23 cellular contexts compared by ENCODE assay signal in genomic region chr13:75694742-75695141, GRCh38. TPM values are rescaled to one million over a fixed set of nuclear protein-coding genes. Genes with fewer than 3 reads are reported as not detected.
A peak's percentile ranks its signal among the peaks of the same experiment; 100 is the strongest.
DNase-seq lines count a peak whose midpoint lies in the region; ATAC-seq and TF ChIP-seq lines count a peak whose summit lies in the region.
"Had no signal": no experiment of that assay in that cellular context is flagged by ENCODE, and none has a peak within 500 bp of the region (broad histone marks: within the 10 kb centered on the region; RNA-seq: fewer than 3 reads in every experiment).

No MANE protein-coding gene starts in this region.

- TF ChIP-seq CTCF in Calu3 (IDR thresholded peaks at IDR 0.05; ENCODE audit: unreplicated experiment) (no peak), OCI-LY3 (IDR thresholded peaks at IDR 0.05; ENCODE audit: low read depth, low read length) (no peak), omental fat pad (IDR thresholded peaks at IDR 0.05) (no peak)

- H3K4me1 ChIP-seq in OCI-LY3 (ENCODE audit: low read length), result peaks cover 7% of the 10 kb centered on the region; the same call in 1 of the 2 replicates

- no peaks in the 10 kb centered on the region for H3K27me3 ChIP-seq in OCI-LY3 (ENCODE audit: low read depth, low read length)
- H3K27me3 ChIP-seq: brain microvascular endothelial cell, heart right ventricle had no signal

- H4K20me1 ChIP-seq in OCI-LY3 (ENCODE audit: insufficient read depth, low read length), result no peaks in the 10 kb centered on the region

- peak overlapping the region; percentile 13 for H3K4me3 Mint-ChIP-seq in Calu3 (ENCODE audit: low read depth, unreplicated experiment)
- H3K4me3 Mint-ChIP-seq: activated B cell treated with CpG ODN at 0.5 μM for 24 hours; activated CD4-positive, alpha-beta memory T cell treated with anti-CD3 and anti-CD28 coated beads, Interleukin-2, amount 10 ng/mL, durations not matched to agents 7 days and 5 days; B cell; T-helper 2 cell treated with Interferon-gamma antibody and Interleukin-4, amounts not matched to agents 5 μg/mL and 100 μg/mL, for 36 hours had no signal

- H3K27me3 Mint-ChIP-seq in Calu3 (ENCODE audit: unreplicated experiment), result no peaks in the 10 kb centered on the region
- H3K27me3 Mint-ChIP-seq: activated B cell treated with CpG ODN at 0.5 μM for 24 hours; activated CD4-positive, alpha-beta memory T cell treated with anti-CD3 and anti-CD28 coated beads, Interleukin-2, amount 10 ng/mL, durations not matched to agents 7 days and 5 days; B cell had no signal

- no peak overlapping the region for H2AFZ ChIP-seq in OCI-LY3 (ENCODE audit: low read depth, low read length)

- H3K27ac Mint-ChIP-seq in Calu3 (ENCODE audit: unreplicated experiment), result no peak overlapping the region
- H3K27ac Mint-ChIP-seq: activated B cell treated with CpG ODN at 0.5 μM for 24 hours; activated CD4-positive, alpha-beta memory T cell treated with anti-CD3 and anti-CD28 coated beads, Interleukin-2, amount 10 ng/mL, durations not matched to agents 7 days and 5 days; B cell; T-helper 2 cell treated with Interferon-gamma antibody and Interleukin-4, amounts not matched to agents 5 μg/mL and 100 μg/mL, for 36 hours had no signal

- H3K4me3 ChIP-seq in OCI-LY3 (ENCODE audit: low read length), result no peak overlapping the region
- H3K4me3 ChIP-seq: A549, coronary artery, heart right ventricle had no signal

- no peaks in the 10 kb centered on the region for H3K9me3 Mint-ChIP-seq in Calu3 (ENCODE audit: low read depth, unreplicated experiment)
- H3K9me3 Mint-ChIP-seq: activated CD4-positive, alpha-beta memory T cell treated with anti-CD3 and anti-CD28 coated beads, Interleukin-2, amount 10 ng/mL, durations not matched to agents 7 days and 5 days; T-helper 2 cell treated with Interferon-gamma antibody and Interleukin-4, amounts not matched to agents 5 μg/mL and 100 μg/mL, for 36 hours had no signal

- H3K36me3 ChIP-seq in OCI-LY3 (replicated peaks; ENCODE audit: low read depth, low read length), result no peaks in the 10 kb centered on the region
- H3K36me3 ChIP-seq: heart right ventricle had no signal

- intact Hi-C loops in Calu3 (cut with micrococcal nuclease; ENCODE audit: unreplicated experiment), result loop anchor here (5.0 kb wide), 1 partner anchor 173 kb away; no protein-coding TSS in a partner anchor

- no peaks in the 10 kb centered on the region for H3K79me2 ChIP-seq in OCI-LY3 (ENCODE audit: low read length)

- CTCF ChIA-PET in Calu3 (lab: Charles Lee), result interaction anchor here (1.9 kb wide), 1 partner anchor 66 kb away, joined by 10 read pairs; no protein-coding TSS in a partner anchor

- ATAC-seq in esophagus mucosa (peak; percentile 92), omental fat pad (ENCODE audit: low FRiP score) (peak; percentile 22)
- ATAC-seq: A549, heart right ventricle, HepG2, right cardiac atrium had no signal

- H3K4me2 ChIP-seq in OCI-LY3 (ENCODE audit: low read length), result peak overlapping the region; percentile 15; the same call in 1 of the 2 replicates
- H3K4me2 ChIP-seq: A549 had no signal

- H3K36me3 Mint-ChIP-seq in Calu3 (ENCODE audit: insufficient read depth, unreplicated experiment), result peaks cover 6% of the 10 kb centered on the region

- peaks cover 32% of the 10 kb centered on the region for H3K4me1 Mint-ChIP-seq in Calu3 (ENCODE audit: low read depth, unreplicated experiment)
- H3K4me1 Mint-ChIP-seq: activated B cell treated with CpG ODN at 0.5 μM for 24 hours; activated CD4-positive, alpha-beta memory T cell treated with anti-CD3 and anti-CD28 coated beads, Interleukin-2, amount 10 ng/mL, durations not matched to agents 7 days and 5 days; B cell had no signal

- no peak for DNase-seq in Calu3
- no peak for DNase-seq in omental fat pad (ENCODE audit: low spot score)
- DNase-seq in medulla oblongata (ENCODE audit: extremely low spot score), result no peak
- DNase-seq in islet precursor cell, result no peak
- no peak for DNase-seq in central memory CD4-positive, alpha-beta T cell
- DNase-seq in NOMO-1 (lab: John Stamatoyannopoulos, UW; ENCODE audit: unreplicated experiment in 2 of 2), result no peak
- DNase-seq: activated B cell treated with CpG ODN at 0.5 μM for 24 hours; activated CD4-positive, alpha-beta memory T cell treated with anti-CD3 and anti-CD28 coated beads, Interleukin-2, amount 10 ng/mL, durations not matched to agents 7 days and 5 days; activated effector memory CD4-positive, alpha-beta T cell treated with anti-CD3 and anti-CD28 coated beads, Interleukin-2, amount 50 U/mL, for 16 hours; brain microvascular endothelial cell; heart right ventricle; NCI-H1417 treated with DMSO at 0.1 percent for 48 hours; NCI-H524; right cardiac atrium; stimulated activated CD4-positive, alpha-beta T cell treated with anti-CD3 and anti-CD28 coated beads, Interleukin-15, amount 100 ng/mL, for 24 hours; stimulated activated CD8-positive, alpha-beta memory T cell treated with anti-CD3 and anti-CD28 coated beads, Interleukin-4, amount 100 ng/mL, for 48 hours had no signal

- no peak overlapping the region for H3K27ac ChIP-seq in OCI-LY3 (ENCODE audit: low read length)
- H3K27ac ChIP-seq: brain microvascular endothelial cell, coronary artery, heart right ventricle had no signal

- H3K9me3 ChIP-seq in OCI-LY3 (ENCODE audit: insufficient read depth, low read length), result no peaks in the 10 kb centered on the region
- H3K9me3 ChIP-seq: A549 had no signal

- no peak overlapping the region for H3K9ac ChIP-seq in OCI-LY3 (ENCODE audit: low read length)

- no TSS peak for BruUV-seq in Calu3 (replicated peaks; lab: Mats Ljungman, UMichigan)

RNA-seq across cellular contexts. Expression of gene LMO7, which starts 58.6 kb away (rescaled TPM):
- 105 and 117 TPM in 2 replicates for total RNA-seq in Calu3 (2022)
- 156 TPM for total RNA-seq in esophagus mucosa
- 10 to 100 TPM in 3 of 4 donors, 1 to 10 TPM in 1; 7.7 to 22.0 (median 12.4) TPM for total RNA-seq in omental fat pad
